Comparison of ENCODE assay signal across 8 cellular contexts in the genomic region with DNA sequence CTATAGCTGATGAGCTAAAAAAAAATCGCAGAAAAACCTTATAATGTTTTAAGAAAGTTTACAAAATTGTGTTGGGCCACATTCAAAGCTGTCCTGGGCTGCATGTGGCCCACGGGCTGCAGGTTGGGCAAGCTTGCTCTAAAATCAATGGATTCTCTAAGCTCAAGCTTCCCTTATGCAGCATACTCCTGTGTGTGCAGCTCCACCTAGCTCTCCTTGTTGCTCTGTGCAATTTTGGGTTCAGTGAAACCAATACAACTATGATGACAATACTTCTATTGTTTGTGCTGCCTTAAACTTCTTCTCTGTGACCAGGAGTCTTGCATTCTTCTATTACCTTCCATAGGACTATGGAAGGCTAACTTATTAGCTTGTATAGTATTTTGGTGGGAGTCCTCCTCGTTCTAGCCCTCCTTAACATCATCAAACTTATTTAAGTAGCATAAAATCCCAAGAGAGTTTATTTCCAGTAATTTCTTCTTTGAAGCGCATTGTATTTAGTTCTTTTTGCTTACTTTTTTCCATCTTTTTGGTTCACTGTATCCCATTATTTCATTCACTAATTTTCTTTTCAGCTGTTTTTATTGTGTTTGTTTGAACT.
DNase-seq lines count a peak whose midpoint lies in the region; ATAC-seq and TF ChIP-seq lines count a peak whose summit lies in the region.

No MANE protein-coding gene starts in this region.

- H3K27me3 ChIP-seq in hepatocyte (no peaks in the 10 kb centered on the region), MG63 (no peaks in the 10 kb centered on the region)

- 45% methylated on average over 4 of the region's 4 CpGs for WGBS in hepatocyte (ENCODE audit: low lambda C conversion rate, missing lambda C conversion rate)

- no peaks in the 10 kb centered on the region for H3K36me3 Mint-ChIP-seq in activated T-cell treated with anti-CD3 and anti-CD28 coated beads, Interleukin-2, amount 50 U/mL, for 4 hours (ENCODE audit: insufficient read depth)

- H3K36me3 ChIP-seq in hepatocyte (replicated peaks; ENCODE audit: insufficient read depth, low read depth) (no peaks in the 10 kb centered on the region), MG63 (no peaks in the 10 kb centered on the region)

- H3K4me3 ChIP-seq in hepatocyte (no peak overlapping the region), MG63 (no peak overlapping the region)

- TF ChIP-seq CTCF in hepatocyte (IDR thresholded peaks at IDR 0.05; ENCODE audit: poor library complexity), result peak; percentile 49

- H3K9me3 ChIP-seq in hepatocyte (ENCODE audit: low read depth) (no peaks in the 10 kb centered on the region), MG63 (no peaks in the 10 kb centered on the region)

- H3K4me1 ChIP-seq in hepatocyte (ENCODE audit: insufficient read depth), result no peaks in the 10 kb centered on the region

- H3K4me3 Mint-ChIP-seq in activated T-cell treated with anti-CD3 and anti-CD28 coated beads, Interleukin-2, amount 50 U/mL, for 4 hours, result no peak overlapping the region

- peaks cover 3% of the 10 kb centered on the region for H3K27me3 Mint-ChIP-seq in activated T-cell treated with anti-CD3 and anti-CD28 coated beads, Interleukin-2, amount 50 U/mL, for 4 hours (ENCODE audit: low read depth)

- H3K27ac ChIP-seq in hepatocyte, result no peak overlapping the region

- H2AFZ ChIP-seq in hepatocyte, result no peak overlapping the region

- no peaks in the 10 kb centered on the region for H4K20me1 ChIP-seq in hepatocyte (ENCODE audit: insufficient read depth, poor library complexity, severe bottlenecking)

- no peak overlapping the region for H3K4me2 ChIP-seq in hepatocyte

- no peaks in the 10 kb centered on the region for H3K4me1 Mint-ChIP-seq in activated T-cell treated with anti-CD3 and anti-CD28 coated beads, Interleukin-2, amount 50 U/mL, for 4 hours (ENCODE audit: low read depth)

- ATAC-seq in GM18868 (IDR thresholded peaks at IDR 0.05; ENCODE audit: unreplicated experiment) (peak; percentile 84), HG03520 (IDR thresholded peaks at IDR 0.05; ENCODE audit: unreplicated experiment) (peak; percentile 64)
- ATAC-seq in activated T-cell treated with anti-CD3 and anti-CD28 coated beads, Interleukin-2, amount 50 U/mL, for 4 hours, result no peak

- H3K9me2 ChIP-seq in hepatocyte (replicated peaks; ENCODE audit: insufficient read depth), result no peaks in the 10 kb centered on the region

- DNase-seq in COLO668 (lab: John Stamatoyannopoulos, UW; ENCODE audit: unreplicated experiment), result peak; percentile 6
- DNase-seq in SK-N-DZ (ENCODE audit: low spot score), result peak; percentile 29
- DNase-seq in hepatocyte (ENCODE audit: low spot score), result peak; percentile 39
- DNase-seq in MG63, result no peak
- no peak for DNase-seq in activated T-cell treated with anti-CD3 and anti-CD28 coated beads, Interleukin-2, amount 50 U/mL, for 4 hours
- DNase-seq in stimulated activated CD4-positive, alpha-beta T cell treated with anti-CD3 and anti-CD28 coated beads, Interleukin-4, amount 100 ng/mL, for 1 hour, result no peak

- H3K9me3 Mint-ChIP-seq in activated T-cell treated with anti-CD3 and anti-CD28 coated beads, Interleukin-2, amount 50 U/mL, for 4 hours, result no peaks in the 10 kb centered on the region

- no peaks in the 10 kb centered on the region for H3K79me2 ChIP-seq in hepatocyte

Comparison
In these comparisons a context has a peak if more than half of its experiments do, and no peak if none do; other contexts are left out.
1. DNase-seq: peak in COLO668 (single experiment), SK-N-DZ (single experiment) and hepatocyte (single experiment); none in MG63 (single experiment), activated T-cell treated with anti-CD3 and anti-CD28 coated beads, Interleukin-2, amount 50 U/mL, for 4 hours (single experiment) and stimulated activated CD4-positive, alpha-beta T cell treated with anti-CD3 and anti-CD28 coated beads, Interleukin-4, amount 100 ng/mL, for 1 hour (single experiment).
2. ATAC-seq: peak in GM18868 (single experiment) and HG03520 (single experiment); none in activated T-cell treated with anti-CD3 and anti-CD28 coated beads, Interleukin-2, amount 50 U/mL, for 4 hours (0 of 2).